Comparison of ENCODE assay signal across 8 cellular contexts in genomic region chr1:52056110-52056936, GRCh38. TPM values are rescaled to one million over a fixed set of nuclear protein-coding genes. Genes with fewer than 3 reads are reported as not detected.
DNase-seq lines count a peak whose midpoint lies in the region; ATAC-seq and TF ChIP-seq lines count a peak whose summit lies in the region.

TSS of gene BTF3L4 (plus strand) at chr1:52056295. CDS start at chr1:52059848, 3,553 bp downstream.

- peak within 1 kb of the TSS; percentile 96 to 99 for H3K27ac Mint-ChIP-seq in activated naive CD4-positive, alpha-beta T cell treated with anti-CD3 and anti-CD28 coated beads, Interleukin-2, amount 50 U/mL, for 72 hours

- TF ChIP-seq CTCF in GM10266 (IDR thresholded peaks at IDR 0.05; ENCODE audit: control insufficient read depth, insufficient read depth, low read depth, missing control alignments), result no peak
- TF ChIP-seq CTCF in omental fat pad (IDR thresholded peaks at IDR 0.05), result no peak

- H3K36me3 Mint-ChIP-seq in activated naive CD4-positive, alpha-beta T cell treated with anti-CD3 and anti-CD28 coated beads, Interleukin-2, amount 50 U/mL, for 72 hours, result peaks cover 43 to 51% of the 10 kb centered on the region in 2 donors

- ATAC-seq in HG02623 (IDR thresholded peaks at IDR 0.05; ENCODE audit: unreplicated experiment) (peak; percentile 78), omental fat pad (ENCODE audit: low FRiP score) (peak; percentile 91)
- ATAC-seq in activated naive CD4-positive, alpha-beta T cell treated with anti-CD3 and anti-CD28 coated beads, Interleukin-2, amount 50 U/mL, for 72 hours, result peak; percentile 91 to 96

- H3K27ac ChIP-seq in temporal lobe (ENCODE audit: low read depth, low read length), result peak within 1 kb of the TSS; percentile 83

- peak; percentile 90 for DNase-seq in GM10266 (ENCODE audit: extremely low spot score)
- peak; percentile 96 for DNase-seq in NCI-H1105 treated with DMSO at 0.1 percent for 48 hours (lab: John Stamatoyannopoulos, UW)
- DNase-seq in SKM-1 treated with dmso at 0.1 percent for 144 hours (lab: John Stamatoyannopoulos, UW; ENCODE audit: unreplicated experiment), result peak; percentile 93
- DNase-seq in activated naive CD4-positive, alpha-beta T cell treated with anti-CD3 and anti-CD28 coated beads, Interleukin-2, amount 50 U/mL, for 72 hours (ENCODE audit: low spot score in 2 of 2), result peak; percentile 92 to 93
- peak; percentile 95 for DNase-seq in globus pallidus (ENCODE audit: low spot score)
- DNase-seq in omental fat pad (ENCODE audit: low spot score), result peak; percentile 60

- H3K9me3 Mint-ChIP-seq in activated naive CD4-positive, alpha-beta T cell treated with anti-CD3 and anti-CD28 coated beads, Interleukin-2, amount 50 U/mL, for 72 hours, result no peaks in the 10 kb centered on the region

RNA-seq across cellular contexts. Expression of gene BTF3L4, which starts in this region (rescaled TPM):
- 10 to 100 TPM; 28.8 to 29.9 TPM for total RNA-seq in activated naive CD4-positive, alpha-beta T cell treated with anti-CD3 and anti-CD28 coated beads, Interleukin-2, amount 50 U/mL, for 72 hours
- total RNA-seq in omental fat pad, result 10 to 100 TPM; 43.6 to 55.9 (median 52.6) TPM
- 112 TPM for total RNA-seq in temporal lobe

Comparison
In these comparisons a context has a peak if more than half of its experiments do, and no peak if none do; other contexts are left out.
1. Peak in every context shown above with its lines: DNase-seq, ATAC-seq and H3K27ac ChIP-seq.